24 cellular contexts compared by ENCODE assay signal in genomic region chr1:43372172-43372571, GRCh38. TPM values are rescaled to one million over a fixed set of nuclear protein-coding genes. Genes with fewer than 3 reads are reported as not detected.
DNase-seq lines count a peak whose midpoint lies in the region; ATAC-seq, FAIRE-seq and TF ChIP-seq lines count a peak whose summit lies in the region.
"Had no signal": no experiment of that assay in that cellular context is flagged by ENCODE, and none has a peak within 500 bp of the region (broad histone marks: within the 10 kb centered on the region; RNA-seq: fewer than 3 reads in every experiment).

No MANE protein-coding gene starts in this region.

- no peak for ATAC-seq in natural killer cell treated with Interleukin-12 subunit alpha and Interleukin-12 subunit beta and Interleukin-15 and Interleukin-18, amount 100 ng/mL, for 72 hours
- no peak for ATAC-seq in HG02798 (IDR thresholded peaks at IDR 0.05; ENCODE audit: poor library complexity, unreplicated experiment)
- ATAC-seq: activated naive CD4-positive, alpha-beta T cell treated with anti-CD3 and anti-CD28 coated beads, Interleukin-2, amount 50 U/mL, for 72 hours; effector memory CD8-positive, alpha-beta T cell; left lung had no signal

- no peaks in the 10 kb centered on the region for H3K9me3 Mint-ChIP-seq in natural killer cell treated with Interleukin-12 subunit alpha and Interleukin-12 subunit beta and Interleukin-15 and Interleukin-18, amount 100 ng/mL, for 72 hours
- H3K9me3 Mint-ChIP-seq: activated naive CD4-positive, alpha-beta T cell treated with anti-CD3 and anti-CD28 coated beads, Interleukin-2, amount 50 U/mL, for 72 hours; CD14-positive monocyte; effector memory CD8-positive, alpha-beta T cell; nephron progenitor cell had no signal

- no peaks in the 10 kb centered on the region for H3K36me3 ChIP-seq in bronchial epithelial cell (ENCODE audit: control insufficient read depth, insufficient read depth, low read length)
- H3K36me3 ChIP-seq: left lung, uterus had no signal

- no peak overlapping the region for H3K27ac Mint-ChIP-seq in natural killer cell treated with Interleukin-12 subunit alpha and Interleukin-12 subunit beta and Interleukin-15 and Interleukin-18, amount 100 ng/mL, for 72 hours
- H3K27ac Mint-ChIP-seq: activated naive CD4-positive, alpha-beta T cell treated with anti-CD3 and anti-CD28 coated beads, Interleukin-2, amount 50 U/mL, for 72 hours; effector memory CD8-positive, alpha-beta T cell; nephron progenitor cell had no signal

- peak overlapping the region; percentile 4 for H3K27ac ChIP-seq in layer of hippocampus (ENCODE audit: low read depth, low read length)

- H3K36me3 Mint-ChIP-seq in natural killer cell treated with Interleukin-12 subunit alpha and Interleukin-12 subunit beta and Interleukin-15 and Interleukin-18, amount 100 ng/mL, for 72 hours: no peaks in the 10 kb centered on the region

- no peaks in the 10 kb centered on the region for H3K27me3 ChIP-seq in bronchial epithelial cell (ENCODE audit: control insufficient read depth, insufficient read depth, low read length)
- H3K27me3 ChIP-seq in layer of hippocampus (ENCODE audit: control insufficient read depth, insufficient read depth, low read length): no peaks in the 10 kb centered on the region
- H3K27me3 ChIP-seq: left lung, sigmoid colon, uterus had no signal

- no peaks in the 10 kb centered on the region for H3K27me3 Mint-ChIP-seq in natural killer cell treated with Interleukin-12 subunit alpha and Interleukin-12 subunit beta and Interleukin-15 and Interleukin-18, amount 100 ng/mL, for 72 hours
- H3K27me3 Mint-ChIP-seq: effector memory CD8-positive, alpha-beta T cell had no signal

- H3K4me3 ChIP-seq in bronchial epithelial cell (ENCODE audit: low read depth, low read length): no peak overlapping the region
- H3K4me3 ChIP-seq: left lung, sigmoid colon, uterus had no signal

- no peak for FAIRE-seq in bronchial epithelial cell (lab: Jason Lieb, UNC)
- FAIRE-seq: G401.6, GM18507, H1 had no signal

- H3K4me3 Mint-ChIP-seq in natural killer cell treated with Interleukin-12 subunit alpha and Interleukin-12 subunit beta and Interleukin-15 and Interleukin-18, amount 100 ng/mL, for 72 hours: no peak overlapping the region
- H3K4me3 Mint-ChIP-seq: CD14-positive monocyte; effector memory CD8-positive, alpha-beta T cell; nephron progenitor cell had no signal

- TF ChIP-seq CTCF in bronchial epithelial cell (IDR thresholded peaks at IDR 0.05; ENCODE audit: insufficient read depth, low read length, severe bottlenecking): no peak

- peaks cover 14 to 15% of the 10 kb centered on the region in 2 donors for H3K4me1 Mint-ChIP-seq in natural killer cell treated with Interleukin-12 subunit alpha and Interleukin-12 subunit beta and Interleukin-15 and Interleukin-18, amount 100 ng/mL, for 72 hours (ENCODE audit: low read depth in 2 of 2)

- peak; percentile 44 for DNase-seq in EH (ENCODE audit: low read depth)
- peak; percentile 37 for DNase-seq in LoVo (ENCODE audit: low spot score)
- peak; percentile 63 for DNase-seq in bronchial epithelial cell (ENCODE audit: low read depth)
- DNase-seq in HT-29 (ENCODE audit: low spot score): no peak
- DNase-seq in natural killer cell treated with Interleukin-12 subunit alpha and Interleukin-12 subunit beta and Interleukin-15 and Interleukin-18, amount 100 ng/mL, for 72 hours (ENCODE audit: low spot score): no peak
- DNase-seq in NCI-H1092 (lab: John Stamatoyannopoulos, UW): no peak
- DNase-seq: effector memory CD8-positive, alpha-beta T cell; KG1; left lung; MV-4-11; NCI-H2029; NCI-H345; NCI-H82; nephron progenitor cell; OCI-M1; sigmoid colon; uterus had no signal

RNA-seq across cellular contexts. Expression of gene ELOVL1, which starts 4.4 kb away (rescaled TPM):
- total RNA-seq in bronchial epithelial cell: 55.8 and 75.8 TPM in 2 replicates
- total RNA-seq in HT-29 (2014; rRNA removed; shearing (Covaris generic)): 160 and 176 TPM in 2 replicates
- 100 to 1,000 TPM; 101 to 108 TPM for total RNA-seq in natural killer cell treated with Interleukin-12 subunit alpha and Interleukin-12 subunit beta and Interleukin-15 and Interleukin-18, amount 100 ng/mL, for 72 hours

RNA-seq across cellular contexts. Expression of gene CDC20, which starts 13.4 kb away (rescaled TPM):
- 2.6 and 3.1 TPM in 2 replicates for total RNA-seq in bronchial epithelial cell
- 278 and 304 TPM in 2 replicates for total RNA-seq in HT-29 (2014; rRNA removed; shearing (Covaris generic))
- total RNA-seq in natural killer cell treated with Interleukin-12 subunit alpha and Interleukin-12 subunit beta and Interleukin-15 and Interleukin-18, amount 100 ng/mL, for 72 hours: 100 to 1,000 TPM in 1 of 2 donors, 10 to 100 TPM in 1; 98.7 to 152 TPM

RNA-seq across cellular contexts. Expression of gene MED8, which starts 17.4 kb away (rescaled TPM):
- total RNA-seq in bronchial epithelial cell: 78.1 and 83.2 TPM in 2 replicates
- total RNA-seq in HT-29 (2014; rRNA removed; shearing (Covaris generic)): 33.9 and 36.5 TPM in 2 replicates
- total RNA-seq in natural killer cell treated with Interleukin-12 subunit alpha and Interleukin-12 subunit beta and Interleukin-15 and Interleukin-18, amount 100 ng/mL, for 72 hours: 10 to 100 TPM; 42.6 to 57.9 TPM

RNA-seq across cellular contexts. Expression of gene SZT2, which starts 17.5 kb away (rescaled TPM):
- total RNA-seq in bronchial epithelial cell: 12.6 and 16.5 TPM in 2 replicates
- 17.5 and 21.9 TPM in 2 replicates for total RNA-seq in HT-29 (2014; rRNA removed; shearing (Covaris generic))
- 100 to 1,000 TPM in 1 of 2 donors, 10 to 100 TPM in 1; 73.3 to 119 TPM for total RNA-seq in natural killer cell treated with Interleukin-12 subunit alpha and Interleukin-12 subunit beta and Interleukin-15 and Interleukin-18, amount 100 ng/mL, for 72 hours

RNA-seq across cellular contexts. Expression of gene MPL, which starts 34.6 kb away (rescaled TPM):
- not detected in 2 replicates for total RNA-seq in bronchial epithelial cell
- total RNA-seq in HT-29 (2014; rRNA removed; shearing (Covaris generic)): 0.79 TPM in 1 of 2 replicates, not detected in the other
- not detected for total RNA-seq in natural killer cell treated with Interleukin-12 subunit alpha and Interleukin-12 subunit beta and Interleukin-15 and Interleukin-18, amount 100 ng/mL, for 72 hours
- total RNA-seq: activated naive CD4-positive, alpha-beta T cell treated with anti-CD3 and anti-CD28 coated beads, Interleukin-2, amount 50 U/mL, for 72 hours; H1; sigmoid colon had no signal

Comparison
In these comparisons a context has a peak if more than half of its experiments do, and no peak if none do; other contexts are left out.
1. DNase-seq: peak in EH (single experiment), LoVo (single experiment) and bronchial epithelial cell (single experiment); none in HT-29 (single experiment), natural killer cell treated with Interleukin-12 subunit alpha and Interleukin-12 subunit beta and Interleukin-15 and Interleukin-18, amount 100 ng/mL, for 72 hours (single experiment) and NCI-H1092 (single experiment).
2. RNA of gene CDC20, which starts 13.4 kb away (total RNA-seq): 278 to 304 TPM in HT-29 and 98.7 to 152 TPM in natural killer cell treated with Interleukin-12 subunit alpha and Interleukin-12 subunit beta and Interleukin-15 and Interleukin-18, amount 100 ng/mL, for 72 hours; 2.6 to 3.1 TPM in bronchial epithelial cell; every median in the first group is over 10 times any median in the second.